ENCODE assay signal across 24 cellular contexts in the genomic region with DNA sequence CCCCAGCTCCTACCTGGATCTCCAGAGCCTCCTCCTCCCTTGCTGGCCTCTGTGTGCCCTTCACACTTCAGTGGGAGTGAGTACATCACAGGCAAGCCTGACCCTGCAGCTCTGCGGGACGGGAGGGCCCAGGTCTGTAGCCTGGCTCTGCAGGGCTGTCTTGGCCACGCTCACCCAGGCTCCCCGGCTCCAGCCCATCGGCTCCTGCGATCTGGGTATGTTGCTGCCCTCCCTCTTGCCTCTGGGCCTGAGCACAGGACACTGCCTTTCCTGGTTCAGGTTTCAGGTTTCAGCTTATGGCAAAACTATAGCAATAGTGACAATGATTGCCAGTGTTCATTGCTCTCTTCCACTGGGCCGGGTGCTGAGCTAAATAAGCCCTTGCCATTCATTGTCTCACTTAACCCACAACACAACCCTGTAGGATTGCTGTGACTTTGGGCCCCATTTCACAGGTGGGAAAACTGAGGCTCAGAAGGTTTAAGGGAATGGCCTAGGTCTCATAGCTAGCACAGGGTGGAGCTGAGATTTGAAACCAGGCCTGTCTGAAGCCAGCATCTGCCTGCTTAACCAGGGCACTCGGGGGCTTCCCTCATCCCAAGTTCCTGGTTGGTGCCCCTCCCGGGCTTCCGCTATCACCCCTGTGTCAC. TPM values are rescaled to one million over a fixed set of nuclear protein-coding genes. Genes with fewer than 3 reads are reported as not detected.
"Had no signal": no experiment of that assay in that cellular context is flagged by ENCODE, and none has a peak within 500 bp of the region (broad histone marks: within the 10 kb centered on the region; RNA-seq: fewer than 3 reads in every experiment).

No MANE protein-coding gene starts in this region.

- DNase-seq: activated CD8-positive, alpha-beta memory T cell treated with anti-CD3 and anti-CD28 coated beads for 24 hours; activated CD8-positive, alpha-beta memory T cell treated with anti-CD3 and anti-CD28 coated beads, Interleukin-2, amount 50 U/mL, for 4 hours; activated naive CD4-positive, alpha-beta T cell; activated T-cell treated with anti-CD3 and anti-CD28 coated beads, Interleukin-2, amount 50 U/mL, for 4 hours; adrenal gland; brain microvascular endothelial cell; central memory CD4-positive, alpha-beta T cell; dermis blood vessel endothelial cell; effector memory CD4-positive, alpha-beta T cell; foreskin melanocyte; left lung; naive thymus-derived CD8-positive, alpha-beta T cell; small intestine; stimulated activated CD4-positive, alpha-beta T cell treated with anti-CD3 and anti-CD28 coated beads, Interleukin-2, amount 100 ng/mL, for 24 hours; stimulated activated naive B cell treated with anti-CD40 and anti-IgM and Interleukin-4, amounts not matched to agents 10 μg/mL and 1 μg/mL and 100 μg/mL, for 72 hours; T-helper 1 cell; trophoblast cell had no signal

- H3K27ac ChIP-seq: adrenal gland, ascending aorta, brain microvascular endothelial cell, left lung, neutrophil, parathyroid adenoma had no signal

- H3K4me1 ChIP-seq: adrenal gland, ascending aorta, left lung, parathyroid adenoma had no signal

- H3K27me3 ChIP-seq: adrenal gland, ascending aorta had no signal

- H3K27ac Mint-ChIP-seq: activated naive CD8-positive, alpha-beta T cell; activated T-helper 2 cell treated with anti-CD3 and anti-CD28 coated beads, Interferon-gamma antibody, Interleukin-2, Interleukin-4, amounts not matched to agents 10 μg/mL and 5 μg/mL and 100 μg/mL, durations not matched to agents 14 hours and 24 hours and 36 hours; naive thymus-derived CD8-positive, alpha-beta T cell; stimulated activated naive B cell treated with anti-CD40 and anti-IgM and Interleukin-4, amounts not matched to agents 10 μg/mL and 1 μg/mL and 100 μg/mL, for 72 hours; WTC11 had no signal

- H3K79me2 ChIP-seq: parathyroid adenoma had no signal

- FAIRE-seq: small intestine had no signal

- H3K9ac ChIP-seq: parathyroid adenoma had no signal

- H3K4me3 ChIP-seq: adrenal gland, ascending aorta, left lung had no signal

- H2AFZ ChIP-seq: parathyroid adenoma had no signal

- H3K36me3 ChIP-seq: adrenal gland, ascending aorta, brain microvascular endothelial cell, left lung, neutrophil had no signal

- H3K9me3 ChIP-seq: adrenal gland, ascending aorta, left lung, neutrophil had no signal

- H3K36me3 Mint-ChIP-seq: activated naive CD8-positive, alpha-beta T cell; naive thymus-derived CD8-positive, alpha-beta T cell; stimulated activated naive B cell treated with anti-CD40 and anti-IgM and Interleukin-4, amounts not matched to agents 10 μg/mL and 1 μg/mL and 100 μg/mL, for 72 hours; WTC11 had no signal

- H3K4me1 Mint-ChIP-seq: naive thymus-derived CD8-positive, alpha-beta T cell; stimulated activated naive B cell treated with anti-CD40 and anti-IgM and Interleukin-4, amounts not matched to agents 10 μg/mL and 1 μg/mL and 100 μg/mL, for 72 hours; WTC11 had no signal

- H3K4me3 Mint-ChIP-seq: activated naive CD8-positive, alpha-beta T cell; activated T-cell treated with anti-CD3 and anti-CD28 coated beads, Interleukin-2, amount 50 U/mL, for 4 hours; naive thymus-derived CD8-positive, alpha-beta T cell; stimulated activated naive B cell treated with anti-CD40 and anti-IgM and Interleukin-4, amounts not matched to agents 10 μg/mL and 1 μg/mL and 100 μg/mL, for 72 hours; WTC11 had no signal

- H3K9me3 Mint-ChIP-seq: activated T-cell treated with anti-CD3 and anti-CD28 coated beads, Interleukin-2, amount 50 U/mL, for 4 hours; activated T-helper 2 cell treated with anti-CD3 and anti-CD28 coated beads, Interferon-gamma antibody, Interleukin-2, Interleukin-4, amounts not matched to agents 10 μg/mL and 5 μg/mL and 100 μg/mL, durations not matched to agents 14 hours and 24 hours and 36 hours; naive thymus-derived CD8-positive, alpha-beta T cell; WTC11 had no signal

- ATAC-seq: activated T-cell treated with anti-CD3 and anti-CD28 coated beads, Interleukin-2, amount 50 U/mL, for 4 hours; left lung; naive thymus-derived CD8-positive, alpha-beta T cell; sciatic nerve; stimulated activated naive B cell treated with anti-CD40 and anti-IgM and Interleukin-4, amounts not matched to agents 10 μg/mL and 1 μg/mL and 100 μg/mL, for 72 hours; WTC11 had no signal

RNA-seq across cellular contexts. Expression of gene SORCS2, which starts 44.6 kb away (rescaled TPM):
- total RNA-seq: naive thymus-derived CD8-positive, alpha-beta T cell had no signal
- polyA plus RNA-seq: naive thymus-derived CD8-positive, alpha-beta T cell had no signal
